ENCODE assay signal across 14 cellular contexts in genomic region chr3:139113231-139113749, GRCh38.
DNase-seq lines count a peak whose midpoint lies in the region; ATAC-seq and TF ChIP-seq lines count a peak whose summit lies in the region.
"Had no signal": no experiment of that assay in that cellular context is flagged by ENCODE, and none has a peak within 500 bp of the region (broad histone marks: within the 10 kb centered on the region; RNA-seq: fewer than 3 reads in every experiment).

No MANE protein-coding gene starts in this region.

- peak; percentile 12 for TF ChIP-seq CTCF in fibroblast of villous mesenchyme (IDR thresholded peaks at IDR 0.05; ENCODE audit: insufficient read depth, low read depth, low read length)

- peak overlapping the region; percentile 73 for H3K27ac ChIP-seq in temporal lobe (ENCODE audit: low read depth, low read length)
- H3K27ac ChIP-seq: ascending aorta, epithelial cell of prostate had no signal

- no peak overlapping the region for H3K27ac Mint-ChIP-seq in activated naive CD8-positive, alpha-beta T cell treated with anti-CD3 and anti-CD28 coated beads, Interleukin-2, amount 10 ng/mL, durations not matched to agents 7 days and 5 days
- H3K27ac Mint-ChIP-seq in activated naive CD8-positive, alpha-beta T cell treated with anti-CD3 and anti-CD28 coated beads for 36 hours = no peak overlapping the region
- H3K27ac Mint-ChIP-seq: CD8-positive, alpha-beta memory T cell had no signal

- DNase-seq in activated naive CD8-positive, alpha-beta T cell treated with anti-CD3 and anti-CD28 coated beads, Interleukin-2, amount 10 ng/mL, durations not matched to agents 7 days and 5 days = no peak
- no peak for DNase-seq in activated naive CD8-positive, alpha-beta T cell treated with anti-CD3 and anti-CD28 coated beads for 36 hours
- DNase-seq in RPMI7951 (ENCODE audit: low read depth) (peak; percentile 51), fibroblast of villous mesenchyme (ENCODE audit: low read depth) (no peak), HuH-7.5 (ENCODE audit: low spot score) (no peak), NCI-H1105 (lab: John Stamatoyannopoulos, UW) (no peak)
- DNase-seq: CD8-positive, alpha-beta memory T cell; NCI-H2107; SHP77 treated with DMSO at 0.1 percent for 48 hours had no signal

- no peaks in the 10 kb centered on the region for H3K9me3 Mint-ChIP-seq in activated naive CD8-positive, alpha-beta T cell treated with anti-CD3 and anti-CD28 coated beads, Interleukin-2, amount 10 ng/mL, durations not matched to agents 7 days and 5 days
- no peaks in the 10 kb centered on the region for H3K9me3 Mint-ChIP-seq in activated naive CD8-positive, alpha-beta T cell treated with anti-CD3 and anti-CD28 coated beads for 36 hours
- H3K9me3 Mint-ChIP-seq: CD8-positive, alpha-beta memory T cell; naive thymus-derived CD8-positive, alpha-beta T cell had no signal

- ATAC-seq in activated naive CD8-positive, alpha-beta T cell treated with anti-CD3 and anti-CD28 coated beads, Interleukin-2, amount 10 ng/mL, durations not matched to agents 7 days and 5 days (ENCODE audit: low read depth) = peak; percentile 35
- no peak for ATAC-seq in HG02642 (IDR thresholded peaks at IDR 0.05; ENCODE audit: poor library complexity, unreplicated experiment)

- peaks cover 12% of the 10 kb centered on the region for H3K4me1 Mint-ChIP-seq in activated naive CD8-positive, alpha-beta T cell treated with anti-CD3 and anti-CD28 coated beads, Interleukin-2, amount 10 ng/mL, durations not matched to agents 7 days and 5 days
- peaks cover 7% of the 10 kb centered on the region for H3K4me1 Mint-ChIP-seq in activated naive CD8-positive, alpha-beta T cell treated with anti-CD3 and anti-CD28 coated beads for 36 hours

- POLR2A ChIA-PET in activated naive CD8-positive, alpha-beta T cell treated with anti-CD3 and anti-CD28 coated beads, Interleukin-2, amount 10 ng/mL, durations not matched to agents 7 days and 5 days (lab: Charles Lee) = no interaction called here

- no peak overlapping the region for H3K4me3 ChIP-seq in fibroblast of villous mesenchyme (ENCODE audit: low read depth, low read length)
- H3K4me3 ChIP-seq: ascending aorta had no signal

- peaks cover 17% of the 10 kb centered on the region for H3K27me3 Mint-ChIP-seq in activated naive CD8-positive, alpha-beta T cell treated with anti-CD3 and anti-CD28 coated beads, Interleukin-2, amount 10 ng/mL, durations not matched to agents 7 days and 5 days
- peaks cover 19% of the 10 kb centered on the region for H3K27me3 Mint-ChIP-seq in activated naive CD8-positive, alpha-beta T cell treated with anti-CD3 and anti-CD28 coated beads for 36 hours

- H3K4me3 Mint-ChIP-seq in activated naive CD8-positive, alpha-beta T cell treated with anti-CD3 and anti-CD28 coated beads, Interleukin-2, amount 10 ng/mL, durations not matched to agents 7 days and 5 days = no peak overlapping the region
- H3K4me3 Mint-ChIP-seq in activated naive CD8-positive, alpha-beta T cell treated with anti-CD3 and anti-CD28 coated beads for 36 hours = no peak overlapping the region
- H3K4me3 Mint-ChIP-seq: CD8-positive, alpha-beta memory T cell; naive thymus-derived CD8-positive, alpha-beta T cell had no signal

- H3K36me3 Mint-ChIP-seq in activated naive CD8-positive, alpha-beta T cell treated with anti-CD3 and anti-CD28 coated beads, Interleukin-2, amount 10 ng/mL, durations not matched to agents 7 days and 5 days = no peaks in the 10 kb centered on the region
- no peaks in the 10 kb centered on the region for H3K36me3 Mint-ChIP-seq in activated naive CD8-positive, alpha-beta T cell treated with anti-CD3 and anti-CD28 coated beads for 36 hours
- H3K36me3 Mint-ChIP-seq: CD8-positive, alpha-beta memory T cell; naive thymus-derived CD8-positive, alpha-beta T cell had no signal
